8 cellular contexts compared by ENCODE assay signal in genomic region chr7:2719007-2719406, GRCh38. TPM values are rescaled to one million over a fixed set of nuclear protein-coding genes. Genes with fewer than 3 reads are reported as not detected.
DNase-seq lines count a peak whose midpoint lies in the region; ATAC-seq and TF ChIP-seq lines count a peak whose summit lies in the region.

No MANE protein-coding gene starts in this region.

- ATAC-seq in GM19328 (IDR thresholded peaks at IDR 0.05; ENCODE audit: unreplicated experiment), result no peak

- DNase-seq in GM03348 (ENCODE audit: low spot score), result peak; percentile 38
- DNase-seq in NCI-H460 (ENCODE audit: extremely low read depth, low read depth), result peak; percentile 23
- DNase-seq in activated T-cell treated with anti-CD3 and anti-CD28 coated beads, Interleukin-2, amount 50 U/mL, for 1 hour, result peak; percentile 77
- DNase-seq in fibroblast of villous mesenchyme (ENCODE audit: low read depth), result no peak
- peak; percentile 60 to 64 for DNase-seq in stimulated activated CD4-positive, alpha-beta T cell treated with anti-CD3 and anti-CD28 coated beads, Interleukin-4, amount 100 ng/mL, for 48 hours (ENCODE audit: low read depth in 2 of 2)
- DNase-seq in NCI-H2081 (lab: John Stamatoyannopoulos, UW), result no peak
- no peak for DNase-seq in CD1c-positive myeloid dendritic cell (ENCODE audit: extremely low spot score)

- H3K4me3 ChIP-seq in fibroblast of villous mesenchyme (ENCODE audit: low read depth, low read length), result no peak overlapping the region

- peak; percentile 49 for TF ChIP-seq CTCF in fibroblast of villous mesenchyme (IDR thresholded peaks at IDR 0.05; ENCODE audit: insufficient read depth, low read depth, low read length)

RNA-seq across cellular contexts. Expression of gene AMZ1, which starts 31.0 kb away (rescaled TPM):
- total RNA-seq in NCI-H460 (2014; rRNA removed; shearing (Covaris generic)), result 0.12 TPM in 1 of 2 replicates, not detected in the other
- 4.1 TPM in 1 of 2 replicates, not detected in the other for polyA plus RNA-seq in NCI-H460 (2014; cell fraction: nucleus; rRNA removed)
- total RNA-seq in fibroblast of villous mesenchyme, result 12.2 and 14.2 TPM in 2 replicates

Comparison
In these comparisons a context has a peak if more than half of its experiments do, and no peak if none do; other contexts are left out.
1. DNase-seq: peak in GM03348 (single experiment), NCI-H460 (single experiment), activated T-cell treated with anti-CD3 and anti-CD28 coated beads, Interleukin-2, amount 50 U/mL, for 1 hour (single experiment) and stimulated activated CD4-positive, alpha-beta T cell treated with anti-CD3 and anti-CD28 coated beads, Interleukin-4, amount 100 ng/mL, for 48 hours (2 of 2); none in fibroblast of villous mesenchyme (single experiment), NCI-H2081 (0 of 2) and CD1c-positive myeloid dendritic cell (single experiment).
2. RNA of gene AMZ1, which starts 31.0 kb away (total RNA-seq): 12.2 to 14.2 TPM in fibroblast of villous mesenchyme; 0.12 TPM in NCI-H460; every median in the first group is over 10 times any median in the second.